2 cellular contexts compared by ENCODE assay signal in the genomic region with DNA sequence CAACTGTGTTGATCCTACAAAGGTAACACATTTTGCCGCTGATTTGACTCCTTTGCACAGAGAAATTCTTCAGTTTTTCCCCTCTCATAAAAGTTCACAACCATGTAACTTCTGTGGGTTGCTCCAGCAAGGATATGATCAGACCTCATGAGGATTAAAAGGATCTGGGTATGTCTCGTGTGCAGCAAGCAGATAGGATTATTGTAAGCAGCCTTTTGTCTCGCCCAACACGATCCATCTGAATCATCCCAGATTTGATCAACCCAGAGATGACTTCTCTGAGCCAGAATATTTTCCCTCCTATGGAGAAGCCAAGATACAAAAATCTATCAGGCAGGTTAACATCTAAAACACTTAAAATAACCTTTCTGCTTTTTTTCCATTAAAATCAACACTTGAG.
TF ChIP-seq lines count a peak whose summit lies in the region.

No MANE protein-coding gene starts in this region.

TF ChIP-seq in GM23338, 12 proteins besides CTCF, POLR2A, EP300 and RAD21 (continues in another document):
- no peak for TF ChIP-seq ZNF331 (CRISPR knock-in tag; IDR thresholded peaks at IDR 0.05; ENCODE audit: low read depth)
- TF ChIP-seq, protein P1, sequence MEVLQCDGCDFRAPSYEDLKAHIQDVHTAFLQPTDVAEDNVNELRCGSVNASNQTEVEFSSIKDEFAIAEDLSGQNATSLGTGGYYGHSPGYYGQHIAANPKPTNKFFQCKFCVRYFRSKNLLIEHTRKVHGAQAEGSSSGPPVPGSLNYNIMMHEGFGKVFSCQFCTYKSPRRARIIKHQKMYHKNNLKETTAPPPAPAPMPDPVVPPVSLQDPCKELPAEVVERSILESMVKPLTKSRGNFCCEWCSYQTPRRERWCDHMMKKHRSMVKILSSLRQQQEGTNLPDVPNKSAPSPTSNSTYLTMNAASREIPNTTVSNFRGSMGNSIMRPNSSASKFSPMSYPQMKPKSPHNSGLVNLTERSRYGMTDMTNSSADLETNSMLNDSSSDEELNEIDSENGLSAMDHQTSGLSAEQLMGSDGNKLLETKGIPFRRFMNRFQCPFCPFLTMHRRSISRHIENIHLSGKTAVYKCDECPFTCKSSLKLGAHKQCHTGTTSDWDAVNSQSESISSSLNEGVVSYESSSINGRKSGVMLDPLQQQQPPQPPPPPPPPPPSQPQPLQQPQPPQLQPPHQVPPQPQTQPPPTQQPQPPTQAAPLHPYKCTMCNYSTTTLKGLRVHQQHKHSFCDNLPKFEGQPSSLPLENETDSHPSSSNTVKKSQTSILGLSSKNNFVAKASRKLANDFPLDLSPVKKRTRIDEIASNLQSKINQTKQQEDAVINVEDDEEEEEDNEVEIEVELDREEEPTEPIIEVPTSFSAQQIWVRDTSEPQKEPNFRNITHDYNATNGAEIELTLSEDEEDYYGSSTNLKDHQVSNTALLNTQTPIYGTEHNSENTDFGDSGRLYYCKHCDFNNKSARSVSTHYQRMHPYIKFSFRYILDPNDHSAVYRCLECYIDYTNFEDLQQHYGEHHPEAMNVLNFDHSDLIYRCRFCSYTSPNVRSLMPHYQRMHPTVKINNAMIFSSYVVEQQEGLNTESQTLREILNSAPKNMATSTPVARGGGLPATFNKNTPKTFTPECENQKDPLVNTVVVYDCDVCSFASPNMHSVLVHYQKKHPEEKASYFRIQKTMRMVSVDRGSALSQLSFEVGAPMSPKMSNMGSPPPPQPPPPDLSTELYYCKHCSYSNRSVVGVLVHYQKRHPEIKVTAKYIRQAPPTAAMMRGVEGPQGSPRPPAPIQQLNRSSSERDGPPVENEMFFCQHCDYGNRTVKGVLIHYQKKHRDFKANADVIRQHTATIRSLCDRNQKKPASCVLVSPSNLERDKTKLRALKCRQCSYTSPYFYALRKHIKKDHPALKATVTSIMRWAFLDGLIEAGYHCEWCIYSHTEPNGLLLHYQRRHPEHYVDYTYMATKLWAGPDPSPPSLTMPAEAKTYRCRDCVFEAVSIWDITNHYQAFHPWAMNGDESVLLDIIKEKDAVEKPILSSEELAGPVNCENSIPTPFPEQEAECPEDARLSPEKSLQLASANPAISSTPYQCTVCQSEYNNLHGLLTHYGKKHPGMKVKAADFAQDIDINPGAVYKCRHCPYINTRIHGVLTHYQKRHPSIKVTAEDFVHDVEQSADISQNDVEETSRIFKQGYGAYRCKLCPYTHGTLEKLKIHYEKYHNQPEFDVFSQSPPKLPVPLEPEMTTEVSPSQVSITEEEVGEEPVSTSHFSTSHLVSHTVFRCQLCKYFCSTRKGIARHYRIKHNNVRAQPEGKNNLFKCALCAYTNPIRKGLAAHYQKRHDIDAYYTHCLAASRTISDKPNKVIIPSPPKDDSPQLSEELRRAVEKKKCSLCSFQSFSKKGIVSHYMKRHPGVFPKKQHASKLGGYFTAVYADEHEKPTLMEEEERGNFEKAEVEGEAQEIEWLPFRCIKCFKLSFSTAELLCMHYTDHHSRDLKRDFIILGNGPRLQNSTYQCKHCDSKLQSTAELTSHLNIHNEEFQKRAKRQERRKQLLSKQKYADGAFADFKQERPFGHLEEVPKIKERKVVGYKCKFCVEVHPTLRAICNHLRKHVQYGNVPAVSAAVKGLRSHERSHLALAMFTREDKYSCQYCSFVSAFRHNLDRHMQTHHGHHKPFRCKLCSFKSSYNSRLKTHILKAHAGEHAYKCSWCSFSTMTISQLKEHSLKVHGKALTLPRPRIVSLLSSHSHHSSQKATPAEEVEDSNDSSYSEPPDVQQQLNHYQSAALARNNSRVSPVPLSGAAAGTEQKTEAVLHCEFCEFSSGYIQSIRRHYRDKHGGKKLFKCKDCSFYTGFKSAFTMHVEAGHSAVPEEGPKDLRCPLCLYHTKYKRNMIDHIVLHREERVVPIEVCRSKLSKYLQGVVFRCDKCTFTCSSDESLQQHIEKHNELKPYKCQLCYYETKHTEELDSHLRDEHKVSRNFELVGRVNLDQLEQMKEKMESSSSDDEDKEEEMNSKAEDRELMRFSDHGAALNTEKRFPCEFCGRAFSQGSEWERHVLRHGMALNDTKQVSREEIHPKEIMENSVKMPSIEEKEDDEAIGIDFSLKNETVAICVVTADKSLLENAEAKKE (CRISPR knock-in tag; IDR thresholded peaks at IDR 0.05) = no peak
- TF ChIP-seq, protein P2, sequence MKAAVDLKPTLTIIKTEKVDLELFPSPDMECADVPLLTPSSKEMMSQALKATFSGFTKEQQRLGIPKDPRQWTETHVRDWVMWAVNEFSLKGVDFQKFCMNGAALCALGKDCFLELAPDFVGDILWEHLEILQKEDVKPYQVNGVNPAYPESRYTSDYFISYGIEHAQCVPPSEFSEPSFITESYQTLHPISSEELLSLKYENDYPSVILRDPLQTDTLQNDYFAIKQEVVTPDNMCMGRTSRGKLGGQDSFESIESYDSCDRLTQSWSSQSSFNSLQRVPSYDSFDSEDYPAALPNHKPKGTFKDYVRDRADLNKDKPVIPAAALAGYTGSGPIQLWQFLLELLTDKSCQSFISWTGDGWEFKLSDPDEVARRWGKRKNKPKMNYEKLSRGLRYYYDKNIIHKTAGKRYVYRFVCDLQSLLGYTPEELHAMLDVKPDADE (IDR thresholded peaks at IDR 0.05) = no peak
- TF ChIP-seq EZH2phosphoT487 (IDR thresholded peaks at IDR 0.05; ENCODE audit: unreplicated experiment) = no peak
- TF ChIP-seq, protein P3, sequence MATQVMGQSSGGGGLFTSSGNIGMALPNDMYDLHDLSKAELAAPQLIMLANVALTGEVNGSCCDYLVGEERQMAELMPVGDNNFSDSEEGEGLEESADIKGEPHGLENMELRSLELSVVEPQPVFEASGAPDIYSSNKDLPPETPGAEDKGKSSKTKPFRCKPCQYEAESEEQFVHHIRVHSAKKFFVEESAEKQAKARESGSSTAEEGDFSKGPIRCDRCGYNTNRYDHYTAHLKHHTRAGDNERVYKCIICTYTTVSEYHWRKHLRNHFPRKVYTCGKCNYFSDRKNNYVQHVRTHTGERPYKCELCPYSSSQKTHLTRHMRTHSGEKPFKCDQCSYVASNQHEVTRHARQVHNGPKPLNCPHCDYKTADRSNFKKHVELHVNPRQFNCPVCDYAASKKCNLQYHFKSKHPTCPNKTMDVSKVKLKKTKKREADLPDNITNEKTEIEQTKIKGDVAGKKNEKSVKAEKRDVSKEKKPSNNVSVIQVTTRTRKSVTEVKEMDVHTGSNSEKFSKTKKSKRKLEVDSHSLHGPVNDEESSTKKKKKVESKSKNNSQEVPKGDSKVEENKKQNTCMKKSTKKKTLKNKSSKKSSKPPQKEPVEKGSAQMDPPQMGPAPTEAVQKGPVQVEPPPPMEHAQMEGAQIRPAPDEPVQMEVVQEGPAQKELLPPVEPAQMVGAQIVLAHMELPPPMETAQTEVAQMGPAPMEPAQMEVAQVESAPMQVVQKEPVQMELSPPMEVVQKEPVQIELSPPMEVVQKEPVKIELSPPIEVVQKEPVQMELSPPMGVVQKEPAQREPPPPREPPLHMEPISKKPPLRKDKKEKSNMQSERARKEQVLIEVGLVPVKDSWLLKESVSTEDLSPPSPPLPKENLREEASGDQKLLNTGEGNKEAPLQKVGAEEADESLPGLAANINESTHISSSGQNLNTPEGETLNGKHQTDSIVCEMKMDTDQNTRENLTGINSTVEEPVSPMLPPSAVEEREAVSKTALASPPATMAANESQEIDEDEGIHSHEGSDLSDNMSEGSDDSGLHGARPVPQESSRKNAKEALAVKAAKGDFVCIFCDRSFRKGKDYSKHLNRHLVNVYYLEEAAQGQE (IDR thresholded peaks at IDR 0.05; ENCODE audit: unreplicated experiment) = no peak
- TF ChIP-seq JUNB (IDR thresholded peaks at IDR 0.05; ENCODE audit: unreplicated experiment) = no peak
- TF ChIP-seq ZNF114 (CRISPR knock-in tag; IDR thresholded peaks at IDR 0.05) = no peak
- TF ChIP-seq POLR2AphosphoS5 (IDR thresholded peaks at IDR 0.05; ENCODE audit: low read depth) = no peak
- TF ChIP-seq NANOG (IDR thresholded peaks at IDR 0.05; ENCODE audit: borderline replicate concordance) = no peak
- no peak for TF ChIP-seq CREB1 (CRISPR knock-in tag; IDR thresholded peaks at IDR 0.05; ENCODE audit: low read depth)

TF ChIP-seq in H1, 55 proteins besides CTCF, POLR2A, EP300 and RAD21:
- no peak for TF ChIP-seq SP4 (IDR thresholded peaks at IDR 0.05; ENCODE audit: low read length)
- TF ChIP-seq, protein P4, sequence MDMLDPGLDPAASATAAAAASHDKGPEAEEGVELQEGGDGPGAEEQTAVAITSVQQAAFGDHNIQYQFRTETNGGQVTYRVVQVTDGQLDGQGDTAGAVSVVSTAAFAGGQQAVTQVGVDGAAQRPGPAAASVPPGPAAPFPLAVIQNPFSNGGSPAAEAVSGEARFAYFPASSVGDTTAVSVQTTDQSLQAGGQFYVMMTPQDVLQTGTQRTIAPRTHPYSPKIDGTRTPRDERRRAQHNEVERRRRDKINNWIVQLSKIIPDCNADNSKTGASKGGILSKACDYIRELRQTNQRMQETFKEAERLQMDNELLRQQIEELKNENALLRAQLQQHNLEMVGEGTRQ (IDR thresholded peaks at IDR 0.05; ENCODE audit: low read length) = no peak
- TF ChIP-seq ASH2L (IDR thresholded peaks at IDR 0.05; ENCODE audit: low read length) = no peak
- no peak for TF ChIP-seq CBX8 (IDR thresholded peaks at IDR 0.05; ENCODE audit: borderline replicate concordance, low read depth, low read length)
- TF ChIP-seq RFX5 (IDR thresholded peaks at IDR 0.05; ENCODE audit: borderline replicate concordance, low read depth, low read length) = no peak
- no peak for TF ChIP-seq CBX5 (IDR thresholded peaks at IDR 0.05; ENCODE audit: low read depth, low read length)
- TF ChIP-seq SP2 (IDR thresholded peaks at IDR 0.05; ENCODE audit: low read length) = no peak
